Comparison of ENCODE assay signal across 8 cellular contexts in the genomic region with DNA sequence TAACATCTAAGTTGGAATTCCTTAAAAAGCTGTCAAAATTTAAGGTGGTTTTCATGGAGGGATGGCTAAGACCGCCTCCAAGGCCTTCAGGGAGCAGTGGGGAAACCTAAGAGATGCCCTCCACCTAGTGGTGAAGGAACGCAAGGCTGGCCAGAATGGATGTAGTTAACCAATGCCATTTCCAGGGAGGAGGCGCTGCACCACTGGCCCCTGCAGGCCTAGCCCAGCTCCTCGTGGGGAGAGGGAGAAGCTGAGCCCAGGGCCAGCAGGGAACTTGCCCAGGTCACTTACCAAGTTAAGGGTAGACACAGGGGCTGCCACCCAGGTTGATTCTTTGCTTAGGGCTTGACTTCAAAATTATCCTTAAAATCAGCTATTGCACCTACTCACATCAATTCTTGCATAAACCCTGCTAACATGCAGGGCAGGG. TPM values are rescaled to one million over a fixed set of nuclear protein-coding genes. Genes with fewer than 3 reads are reported as not detected.
DNase-seq lines count a peak whose midpoint lies in the region; ATAC-seq and TF ChIP-seq lines count a peak whose summit lies in the region.

No MANE protein-coding gene starts in this region.

- no peak overlapping the region for H3K4me3 ChIP-seq in HL-60 (replicated peaks; ENCODE audit: insufficient read depth, low read length)
- H3K4me3 ChIP-seq in epithelial cell of esophagus (ENCODE audit: low read length) = no peak overlapping the region

- no peaks in the 10 kb centered on the region for H3K9me3 Mint-ChIP-seq in natural killer cell

- no peaks in the 10 kb centered on the region for H3K27me3 Mint-ChIP-seq in natural killer cell (ENCODE audit: low read depth in 2 of 2)

- H3K27ac ChIP-seq in HL-60 (replicated peaks) = no peak overlapping the region

- no peak overlapping the region for H3K4me3 Mint-ChIP-seq in natural killer cell

- no peaks in the 10 kb centered on the region for H3K36me3 Mint-ChIP-seq in natural killer cell

- intact Hi-C loops in natural killer cell (cut with micrococcal nuclease) = loop anchor here (1.0 kb wide), 4 partner anchors 213 to 326 kb away; no protein-coding TSS in a partner anchor

- peak; percentile 75 for DNase-seq in DMS153 (lab: John Stamatoyannopoulos, UW)
- peak; percentile 38 to 89 for DNase-seq in HL-60 (ENCODE audit: low read depth in 1 of 2, low spot score in 1 of 2)
- DNase-seq in NOMO-1 treated with dmso at 0.1 percent for 144 hours (lab: John Stamatoyannopoulos, UW; ENCODE audit: unreplicated experiment) = peak; percentile 56
- peak; percentile 54 for DNase-seq in activated CD8-positive, alpha-beta memory T cell treated with anti-CD3 and anti-CD28 coated beads, Interleukin-2, amount 50 U/mL, for 24 hours (ENCODE audit: extremely low read depth)
- DNase-seq in epithelial cell of esophagus (ENCODE audit: low read depth) = peak; percentile 83
- peak; percentile 46 for DNase-seq in natural killer cell
- DNase-seq in stimulated activated naive CD4-positive, alpha-beta T cell treated with Interleukin-2 at 50 U/mL for 16 hours (lab: John Stamatoyannopoulos, UW) = peak; percentile 63

- peaks cover 6 to 7% of the 10 kb centered on the region in 2 donors for H3K4me1 Mint-ChIP-seq in natural killer cell

- ATAC-seq in GM21390 (IDR thresholded peaks at IDR 0.05; ENCODE audit: unreplicated experiment) (peak; percentile 80), natural killer cell (peak; percentile 80 to 99 (median 96))

- no peak overlapping the region for H3K27ac Mint-ChIP-seq in natural killer cell

- no peaks in the 10 kb centered on the region for H3K27me3 ChIP-seq in HL-60 (ENCODE audit: insufficient read depth, poor library complexity, severe bottlenecking)

- peak; percentile 94 for TF ChIP-seq CTCF in HL-60 (IDR thresholded peaks at IDR 0.05; ENCODE audit: insufficient read depth, low read length)
- TF ChIP-seq CTCF in epithelial cell of esophagus (IDR thresholded peaks at IDR 0.05; ENCODE audit: insufficient read depth, low read depth, low read length, missing control alignments) = peak; percentile 97
- peak; percentile 78 for TF ChIP-seq CTCF in natural killer cell (IDR thresholded peaks at IDR 0.05)

RNA-seq across cellular contexts. Expression of a gene that starts 32.0 kb away (rescaled TPM):
- total RNA-seq in natural killer cell = 10 to 100 TPM in 1 of 3 donors, 1 to 10 TPM in 2; 5.5 to 12.6 (median 7.6) TPM
